In genomic region chr5:126868961-126869451, GRCh38 we compare ENCODE assay signal across 8 cellular contexts.
DNase-seq lines count a peak whose midpoint lies in the region; ATAC-seq and TF ChIP-seq lines count a peak whose summit lies in the region.
"Had no signal": no experiment of that assay in that cellular context is flagged by ENCODE, and none has a peak within 500 bp of the region (broad histone marks: within the 10 kb centered on the region; RNA-seq: fewer than 3 reads in every experiment).

No MANE protein-coding gene starts in this region.

- no peak for TF ChIP-seq POLR2A in esophagus squamous epithelium (IDR thresholded peaks at IDR 0.05)

- peaks cover 11% of the 10 kb centered on the region for H3K4me1 Mint-ChIP-seq in activated CD4-positive, alpha-beta T cell treated with anti-CD3 and anti-CD28 coated beads, Interleukin-2, amount 10 ng/mL, durations not matched to agents 7 days and 5 days

- 15 to 25% (median 17%) methylated on average over 23 of the region's 23 CpGs for WGBS in psoas muscle, 3 donors
- 8 to 27% methylated on average over 13 to 21 of the region's 23 CpGs for WGBS in esophagus squamous epithelium, 2 donors

- H3K27ac Mint-ChIP-seq in activated CD4-positive, alpha-beta T cell treated with anti-CD3 and anti-CD28 coated beads, Interleukin-2, amount 10 ng/mL, durations not matched to agents 7 days and 5 days: peak overlapping the region; percentile 81

- no peaks in the 10 kb centered on the region for H3K9me3 Mint-ChIP-seq in activated CD4-positive, alpha-beta T cell treated with anti-CD3 and anti-CD28 coated beads, Interleukin-2, amount 10 ng/mL, durations not matched to agents 7 days and 5 days

- H3K27me3 Mint-ChIP-seq in activated CD4-positive, alpha-beta T cell treated with anti-CD3 and anti-CD28 coated beads, Interleukin-2, amount 10 ng/mL, durations not matched to agents 7 days and 5 days: no peaks in the 10 kb centered on the region

- no peaks in the 10 kb centered on the region for H3K4me1 ChIP-seq in psoas muscle
- peaks cover 0 to 10% (median 4%) of the 10 kb centered on the region in 3 donors for H3K4me1 ChIP-seq in esophagus squamous epithelium
- H3K4me1 ChIP-seq in colonic mucosa: no peaks in the 10 kb centered on the region

- H3K4me3 Mint-ChIP-seq in activated CD4-positive, alpha-beta T cell treated with anti-CD3 and anti-CD28 coated beads, Interleukin-2, amount 10 ng/mL, durations not matched to agents 7 days and 5 days: peak overlapping the region; percentile 54

- no peak overlapping the region for H3K9ac ChIP-seq in colonic mucosa (ENCODE audit: low read depth in 2 of 2, low read length in 2 of 2)

- ATAC-seq in GM18909 (IDR thresholded peaks at IDR 0.05; ENCODE audit: poor library complexity, unreplicated experiment) (peak; percentile 82), HG02852 (IDR thresholded peaks at IDR 0.05; ENCODE audit: unreplicated experiment) (peak; percentile 71), psoas muscle (peak in 1 of 4 donors; percentile 41)

- CTCF ChIA-PET in activated CD4-positive, alpha-beta T cell treated with anti-CD3 and anti-CD28 coated beads, Interleukin-2, amount 10 ng/mL, durations not matched to agents 7 days and 5 days (lab: Charles Lee): interaction anchor here (1.2 kb wide), 1 partner anchor 20 kb away, joined by 3 read pairs; no protein-coding TSS in a partner anchor

- H3K36me3 Mint-ChIP-seq in activated CD4-positive, alpha-beta T cell treated with anti-CD3 and anti-CD28 coated beads, Interleukin-2, amount 10 ng/mL, durations not matched to agents 7 days and 5 days (ENCODE audit: low read depth): peaks cover 14% of the 10 kb centered on the region

- intact Hi-C loops in psoas muscle (cut with DNase I): loop anchor here (5.0 to 10.0 kb wide), 2 partner anchors 163 to 166 kb away; partner anchors contain the start of gene MARCHF3 (in 2 of the 2)
- intact Hi-C loops in esophagus squamous epithelium (cut with DNase I): no loop called here
- intact Hi-C loops in colonic mucosa (cut with DNase I): no loop called here

- DNase-seq in activated CD4-positive, alpha-beta T cell treated with anti-CD3 and anti-CD28 coated beads, Interleukin-2, amount 10 ng/mL, durations not matched to agents 7 days and 5 days: peak; percentile 27
- peak; percentile 33 for DNase-seq in fibroblast of peridontal ligament (ENCODE audit: extremely low read depth)
- DNase-seq in psoas muscle: peak in 1 of 2 donors; percentile 30
- no peak for DNase-seq in esophagus squamous epithelium (lab: John Stamatoyannopoulos, UW)
- no peak for DNase-seq in colonic mucosa

- POLR2A ChIA-PET in activated CD4-positive, alpha-beta T cell treated with anti-CD3 and anti-CD28 coated beads, Interleukin-2, amount 10 ng/mL, durations not matched to agents 7 days and 5 days (lab: Charles Lee): interaction anchor here (0.6 kb wide), 1 partner anchor 15 kb away, joined by 3 read pairs; no protein-coding TSS in a partner anchor

- H3K36me3 ChIP-seq in psoas muscle (ENCODE audit: insufficient read depth in 1 of 2, low read depth in 1 of 2) (no peaks in the 10 kb centered on the region), esophagus squamous epithelium (no peaks in the 10 kb centered on the region), colonic mucosa (no peaks in the 10 kb centered on the region)

- H3K9me3 ChIP-seq in psoas muscle: no peaks in the 10 kb centered on the region
- no peaks in the 10 kb centered on the region for H3K9me3 ChIP-seq in esophagus squamous epithelium
- H3K9me3 ChIP-seq in colonic mucosa: no peaks in the 10 kb centered on the region

- peak overlapping the region; percentile 32 for H3K4me3 ChIP-seq in psoas muscle
- peak overlapping the region in 1 of 4 donors; percentile 39 for H3K4me3 ChIP-seq in esophagus squamous epithelium
- no peak overlapping the region for H3K4me3 ChIP-seq in colonic mucosa
- H3K4me3 ChIP-seq: lung had no signal

- no peaks in the 10 kb centered on the region for H3K27me3 ChIP-seq in psoas muscle (ENCODE audit: insufficient read depth in 3 of 3, low read length in 2 of 3)
- H3K27me3 ChIP-seq in esophagus squamous epithelium: peaks cover 0 to 16% (median 0%) of the 10 kb centered on the region in 4 donors
- H3K27me3 ChIP-seq in colonic mucosa: no peaks in the 10 kb centered on the region

- no peak overlapping the region for H3K27ac ChIP-seq in psoas muscle
- no peak overlapping the region for H3K27ac ChIP-seq in esophagus squamous epithelium
- H3K27ac ChIP-seq in colonic mucosa: no peak overlapping the region

- TF ChIP-seq CTCF in psoas muscle (IDR thresholded peaks at IDR 0.05) (no peak), esophagus squamous epithelium (IDR thresholded peaks at IDR 0.05) (no peak), colonic mucosa (IDR thresholded peaks at IDR 0.05) (no peak)

Comparison
In these comparisons a context has a peak if more than half of its experiments do, and no peak if none do; other contexts are left out.
1. DNase-seq: peak in activated CD4-positive, alpha-beta T cell treated with anti-CD3 and anti-CD28 coated beads, Interleukin-2, amount 10 ng/mL, durations not matched to agents 7 days and 5 days (single experiment) and fibroblast of peridontal ligament (single experiment); none in esophagus squamous epithelium (single experiment) and colonic mucosa (single experiment).
2. intact Hi-C loops: an anchor here in psoas muscle (5.0 to 10.0 kb wide); none called in esophagus squamous epithelium and colonic mucosa.